In the genomic region with DNA sequence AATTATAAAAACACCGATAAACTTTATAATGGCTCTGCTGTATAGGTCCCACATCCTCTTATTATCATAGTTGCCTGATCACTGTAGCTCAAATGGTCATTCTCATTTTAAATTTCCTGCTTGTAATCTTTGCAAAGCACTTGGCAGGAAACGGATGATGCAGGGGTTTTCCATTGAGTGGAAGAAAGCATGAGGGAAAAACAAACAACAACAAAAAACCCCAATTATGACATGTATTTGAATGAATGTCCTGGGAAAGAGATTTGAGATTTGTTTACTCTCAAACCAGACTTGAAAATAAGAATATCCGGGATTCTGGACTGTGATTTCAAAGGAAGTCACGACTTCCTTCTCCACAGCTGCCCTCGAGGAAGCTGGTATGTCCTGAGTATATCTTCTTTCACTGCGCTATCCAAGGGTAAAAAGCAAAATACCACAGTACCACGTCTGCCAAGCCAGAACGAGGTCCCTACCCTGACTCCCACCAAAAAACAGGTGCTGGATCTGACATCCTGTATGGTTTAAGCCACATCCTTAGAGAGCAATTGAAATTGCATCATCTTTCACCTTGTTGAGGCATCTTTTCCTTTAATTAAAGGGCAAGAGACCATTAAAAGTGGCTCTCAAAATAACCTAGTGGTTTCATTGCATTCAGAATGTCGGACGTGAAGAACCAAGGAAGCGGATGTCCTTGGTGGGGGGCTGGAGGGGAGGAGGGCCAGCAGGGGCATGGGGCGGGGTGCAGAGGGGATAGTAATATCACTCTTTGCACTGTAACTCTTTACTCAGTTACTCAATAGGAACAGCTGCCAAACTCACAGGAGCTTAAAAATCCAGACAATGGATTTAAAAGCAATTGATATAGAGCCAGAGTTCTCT, we compare ENCODE assay signal across 8 cellular contexts. TPM values are rescaled to one million over a fixed set of nuclear protein-coding genes. Genes with fewer than 3 reads are reported as not detected.
DNase-seq lines count a peak whose midpoint lies in the region; ATAC-seq, FAIRE-seq and TF ChIP-seq lines count a peak whose summit lies in the region.

No MANE protein-coding gene starts in this region.

- H2AFZ ChIP-seq in astrocyte (ENCODE audit: low read depth, low read length) = peak overlapping the region; percentile 77

- H3K9me3 ChIP-seq in astrocyte (ENCODE audit: insufficient read depth, low read depth, low read length) = no peaks in the 10 kb centered on the region
- peaks cover 7% of the 10 kb centered on the region for H3K9me3 ChIP-seq in thoracic aorta

- no peaks in the 10 kb centered on the region for H3K79me2 ChIP-seq in astrocyte (ENCODE audit: insufficient read depth, low read length)

- H3K9me3 Mint-ChIP-seq in astrocyte (ENCODE audit: unreplicated experiment) = peaks cover 3% of the 10 kb centered on the region

- ATAC-seq in thoracic aorta (ENCODE audit: insufficient number of reproducible peaks, low FRiP score, low read depth) (no peak), HG03342 (IDR thresholded peaks at IDR 0.05; ENCODE audit: unreplicated experiment) (no peak), HG02884 (IDR thresholded peaks at IDR 0.05; ENCODE audit: unreplicated experiment) (no peak)

- FAIRE-seq in astrocyte (lab: Jason Lieb, UNC) = no peak

- TF ChIP-seq CTCF in astrocyte (IDR thresholded peaks at IDR 0.05; ENCODE audit: insufficient read depth, low read depth, low read length) = no peak
- no peak for TF ChIP-seq CTCF in kidney epithelial cell (IDR thresholded peaks at IDR 0.05; ENCODE audit: insufficient read depth, low read length, poor library complexity, severe bottlenecking)
- no peak for TF ChIP-seq CTCF in thoracic aorta (IDR thresholded peaks at IDR 0.05)

- no peaks in the 10 kb centered on the region for H4K20me1 ChIP-seq in astrocyte (ENCODE audit: insufficient read depth, low read length)

- H3K4me1 Mint-ChIP-seq in astrocyte (ENCODE audit: low read depth, unreplicated experiment) = no peaks in the 10 kb centered on the region

- H3K27me3 Mint-ChIP-seq in astrocyte (ENCODE audit: low read depth, unreplicated experiment) = no peaks in the 10 kb centered on the region

- H3K27me3 ChIP-seq in astrocyte (ENCODE audit: insufficient read depth, low read length) = no peaks in the 10 kb centered on the region
- no peaks in the 10 kb centered on the region for H3K27me3 ChIP-seq in kidney epithelial cell (ENCODE audit: control insufficient read depth, insufficient read depth, low read length)
- H3K27me3 ChIP-seq in thoracic aorta (replicated peaks; ENCODE audit: insufficient read depth) = no peaks in the 10 kb centered on the region

- DNase-seq in NCI-H345 (lab: John Stamatoyannopoulos, UW) (peak; percentile 5), NCI-H345 treated with DMSO at 0.1 percent for 48 hours (lab: John Stamatoyannopoulos, UW; ENCODE audit: unreplicated experiment) (no peak), NCI-H2227 (lab: John Stamatoyannopoulos, UW; ENCODE audit: unreplicated experiment) (peak; percentile 33), astrocyte (ENCODE audit: low read depth) (no peak), kidney epithelial cell (ENCODE audit: low read depth) (no peak), thoracic aorta (ENCODE audit: low spot score) (no peak)

- peak overlapping the region; percentile 71 for H3K4me2 ChIP-seq in astrocyte (ENCODE audit: low read length)

- no peaks in the 10 kb centered on the region for H3K36me3 Mint-ChIP-seq in astrocyte (ENCODE audit: low read depth, unreplicated experiment)

- peak overlapping the region; percentile 55 for H3K27ac Mint-ChIP-seq in astrocyte (ENCODE audit: unreplicated experiment)

- H3K4me1 ChIP-seq in astrocyte (ENCODE audit: insufficient read depth, low read length) (peaks cover 4% of the 10 kb centered on the region), thoracic aorta (ENCODE audit: control insufficient read depth in 1 of 2, low read depth in 2 of 2) (no peaks in the 10 kb centered on the region)

- H3K4me3 Mint-ChIP-seq in astrocyte (ENCODE audit: unreplicated experiment) = no peak overlapping the region

- H3K4me3 ChIP-seq in astrocyte (ENCODE audit: insufficient read depth, low read depth, low read length) (peak overlapping the region; percentile 16), kidney epithelial cell (ENCODE audit: low read depth, low read length) (peak overlapping the region; percentile 18), thoracic aorta (peak overlapping the region; percentile 53)

- H3K27ac ChIP-seq in astrocyte (ENCODE audit: low read depth, low read length) (no peak overlapping the region), thoracic aorta (no peak overlapping the region)

- H3K9ac ChIP-seq in astrocyte (ENCODE audit: low read length) = peak overlapping the region; percentile 8

- H3K36me3 ChIP-seq in astrocyte (ENCODE audit: insufficient read depth, low read length) = no peaks in the 10 kb centered on the region
- no peaks in the 10 kb centered on the region for H3K36me3 ChIP-seq in kidney epithelial cell (ENCODE audit: control insufficient read depth, insufficient read depth, low read length)
- H3K36me3 ChIP-seq in thoracic aorta = no peaks in the 10 kb centered on the region

RNA-seq across cellular contexts. Expression of a gene that starts 13.5 kb away (rescaled TPM):
- total RNA-seq in astrocyte (3.9 and 5.6 TPM in 2 replicates), kidney epithelial cell (9.8 and 9.9 TPM in 2 replicates), thoracic aorta (10 to 100 TPM in 1 of 2 donors, 1 to 10 TPM in 1; 2.8 to 13.1 TPM)

RNA-seq across cellular contexts. Expression of a gene that starts 16.7 kb away (rescaled TPM):
- total RNA-seq in astrocyte (62.4 and 66.5 TPM in 2 replicates), kidney epithelial cell (51.9 and 62.0 TPM in 2 replicates), thoracic aorta (10 to 100 TPM; 58.7 to 62.3 TPM)

Comparison
In these comparisons a context has a peak if more than half of its experiments do, and no peak if none do; other contexts are left out.
1. DNase-seq: peak in NCI-H345 (single experiment) and NCI-H2227 (single experiment); none in NCI-H345 treated with DMSO at 0.1 percent for 48 hours (single experiment), astrocyte (single experiment), kidney epithelial cell (single experiment) and thoracic aorta (single experiment).
2. Peak in every context shown above with its lines, with median percentiles within 50 percentile points of each other: H3K4me3 ChIP-seq.